13 cellular contexts compared by ENCODE assay signal in genomic region chr14:98580131-98580678, GRCh38.
DNase-seq lines count a peak whose midpoint lies in the region; ATAC-seq and TF ChIP-seq lines count a peak whose summit lies in the region.
"Had no signal": no experiment of that assay in that cellular context is flagged by ENCODE, and none has a peak within 500 bp of the region (broad histone marks: within the 10 kb centered on the region; RNA-seq: fewer than 3 reads in every experiment).

No MANE protein-coding gene starts in this region.

- no peak overlapping the region for H3K4me2 ChIP-seq in SK-N-SH
- no peak overlapping the region for H3K4me2 ChIP-seq in MM.1S (ENCODE audit: low read depth, low read length)

- no peak overlapping the region for H3K4me3 Mint-ChIP-seq in activated T-helper 1 cell treated with anti-CD3 and anti-CD28 coated beads, Interleukin-12 subunit alpha, Interleukin-12 subunit beta, Interleukin-2, Interleukin-4 antibody, amounts not matched to agents 30 ng/mL and 10 ng/mL and 1 ng/mL, durations not matched to agents 14 hours and 24 hours and 36 hours
- H3K4me3 Mint-ChIP-seq: nephron had no signal

- no peaks in the 10 kb centered on the region for H4K20me1 ChIP-seq in SK-N-SH (ENCODE audit: insufficient read depth)
- H4K20me1 ChIP-seq in MM.1S (ENCODE audit: insufficient read depth, low read length) = no peaks in the 10 kb centered on the region

- H3K4me1 ChIP-seq in SK-N-SH (ENCODE audit: control insufficient read depth in 1 of 2, insufficient read depth in 2 of 2, low read depth in 1 of 2, low read length in 1 of 2) (no peaks in the 10 kb centered on the region), MM.1S (ENCODE audit: low read length) (no peaks in the 10 kb centered on the region), gastroesophageal sphincter (no peaks in the 10 kb centered on the region)

- POLR2A ChIA-PET in SK-N-SH (lab: Yijun Ruan, JAX) = no interaction called here

- H3K36me3 Mint-ChIP-seq in activated T-helper 1 cell treated with anti-CD3 and anti-CD28 coated beads, Interleukin-12 subunit alpha, Interleukin-12 subunit beta, Interleukin-2, Interleukin-4 antibody, amounts not matched to agents 30 ng/mL and 10 ng/mL and 1 ng/mL, durations not matched to agents 14 hours and 24 hours and 36 hours (ENCODE audit: low read depth) = no peaks in the 10 kb centered on the region

- H3K27ac ChIP-seq in SK-N-SH (ENCODE audit: low read depth in 2 of 2, low read length in 1 of 2) (no peak overlapping the region), MM.1S (ENCODE audit: low read length) (no peak overlapping the region), gastroesophageal sphincter (no peak overlapping the region)
- H3K27ac ChIP-seq: skin epidermis had no signal

- H3K4me3 ChIP-seq in SK-N-SH (ENCODE audit: low read depth in 2 of 2, low read length in 1 of 2) = no peak overlapping the region
- H3K4me3 ChIP-seq in MM.1S (ENCODE audit: low read length) = no peak overlapping the region
- no peak overlapping the region for H3K4me3 ChIP-seq in gastroesophageal sphincter
- H3K4me3 ChIP-seq: skin epidermis had no signal

- H3K79me2 ChIP-seq in SK-N-SH (ENCODE audit: insufficient read depth) (no peaks in the 10 kb centered on the region), MM.1S (ENCODE audit: low read length) (no peaks in the 10 kb centered on the region)

- no peaks in the 10 kb centered on the region for H3K36me3 ChIP-seq in SK-N-SH (replicated peaks in 1 of 2; ENCODE audit: control insufficient read depth in 1 of 2, insufficient read depth in 2 of 2, low read length in 1 of 2)
- no peaks in the 10 kb centered on the region for H3K36me3 ChIP-seq in MM.1S (replicated peaks; ENCODE audit: insufficient read depth, low read length)
- H3K36me3 ChIP-seq in gastroesophageal sphincter = no peaks in the 10 kb centered on the region

- H3K9me3 Mint-ChIP-seq in activated T-helper 1 cell treated with anti-CD3 and anti-CD28 coated beads, Interleukin-12 subunit alpha, Interleukin-12 subunit beta, Interleukin-2, Interleukin-4 antibody, amounts not matched to agents 30 ng/mL and 10 ng/mL and 1 ng/mL, durations not matched to agents 14 hours and 24 hours and 36 hours = no peaks in the 10 kb centered on the region

- H3F3A ChIP-seq in SK-N-SH (replicated peaks; ENCODE audit: insufficient read depth) (no peaks in the 10 kb centered on the region), MM.1S (ENCODE audit: insufficient read depth, low read length) (no peaks in the 10 kb centered on the region)

- H3K9me3 ChIP-seq in SK-N-SH (no peaks in the 10 kb centered on the region), MM.1S (replicated peaks; ENCODE audit: insufficient read depth, low read length) (no peaks in the 10 kb centered on the region), gastroesophageal sphincter (no peaks in the 10 kb centered on the region)

- TF ChIP-seq EP300 in SK-N-SH (IDR thresholded peaks at IDR 0.05; ENCODE audit: borderline replicate concordance in 1 of 2, low read depth in 1 of 2, low read length in 1 of 2) (no peak), gastroesophageal sphincter (IDR thresholded peaks at IDR 0.05) (no peak)

- no peak for TF ChIP-seq POLR2A in gastroesophageal sphincter (IDR thresholded peaks at IDR 0.05)

- H3K9ac ChIP-seq in SK-N-SH (no peak overlapping the region), MM.1S (ENCODE audit: low read length) (no peak overlapping the region)

- CTCF ChIA-PET in SK-N-SH (lab: Yijun Ruan, JAX) = no interaction called here

- WGBS in SK-N-SH (ENCODE audit: low lambda C conversion rate) = 0% methylated on average over 3 of the region's 3 CpGs
- WGBS in gastroesophageal sphincter (ENCODE audit: low coverage in 1 of 2), 2 donors = 6 to 8% methylated on average over 3 of the region's 3 CpGs

- H3K27me3 Mint-ChIP-seq in activated T-helper 1 cell treated with anti-CD3 and anti-CD28 coated beads, Interleukin-12 subunit alpha, Interleukin-12 subunit beta, Interleukin-2, Interleukin-4 antibody, amounts not matched to agents 30 ng/mL and 10 ng/mL and 1 ng/mL, durations not matched to agents 14 hours and 24 hours and 36 hours (ENCODE audit: insufficient read depth) = peaks cover 2% of the 10 kb centered on the region

- H3K9me2 ChIP-seq in SK-N-SH (no peaks in the 10 kb centered on the region), MM.1S (replicated peaks; ENCODE audit: insufficient read depth, low read length) (no peaks in the 10 kb centered on the region)

- H2AFZ ChIP-seq in SK-N-SH (ENCODE audit: low read depth) (no peak overlapping the region), MM.1S (ENCODE audit: low read length) (no peak overlapping the region)

- intact Hi-C loops in activated T-helper 1 cell treated with anti-CD3 and anti-CD28 coated beads, Interleukin-12 subunit alpha, Interleukin-12 subunit beta, Interleukin-2, Interleukin-4 antibody, amounts not matched to agents 30 ng/mL and 10 ng/mL and 1 ng/mL, durations not matched to agents 14 hours and 24 hours and 36 hours (cut with micrococcal nuclease) = no loop called here

- H3K27me3 ChIP-seq in SK-N-SH (ENCODE audit: insufficient read depth) (no peaks in the 10 kb centered on the region), MM.1S (replicated peaks; ENCODE audit: insufficient read depth, low read length) (no peaks in the 10 kb centered on the region), gastroesophageal sphincter (peaks cover 6% of the 10 kb centered on the region)

- no peaks in the 10 kb centered on the region for H3K4me1 Mint-ChIP-seq in activated T-helper 1 cell treated with anti-CD3 and anti-CD28 coated beads, Interleukin-12 subunit alpha, Interleukin-12 subunit beta, Interleukin-2, Interleukin-4 antibody, amounts not matched to agents 30 ng/mL and 10 ng/mL and 1 ng/mL, durations not matched to agents 14 hours and 24 hours and 36 hours (ENCODE audit: low read depth)

- ATAC-seq in SK-N-SH treated with all-trans-retinoic acid at 6 μM for 48 hours (no peak), GM18909 (IDR thresholded peaks at IDR 0.05; ENCODE audit: poor library complexity, unreplicated experiment) (no peak), gastroesophageal sphincter (no peak)

- DNase-seq in SK-N-SH (no peak), MM.1S (peak; percentile 7), left kidney (ENCODE audit: low read depth, low spot score) (peak; percentile 86), 8988T (no peak)
- DNase-seq in activated T-helper 1 cell treated with anti-CD3 and anti-CD28 coated beads, Interleukin-12 subunit alpha, Interleukin-12 subunit beta, Interleukin-2, Interleukin-4 antibody, amounts not matched to agents 30 ng/mL and 10 ng/mL and 1 ng/mL, durations not matched to agents 14 hours and 24 hours and 36 hours (ENCODE audit: low spot score) = peak; percentile 6
- DNase-seq: EL, NCI-H2227 treated with DMSO at 0.1 percent for 48 hours, Right ventricle myocardium superior had no signal

- no peak for TF ChIP-seq RAD21 in SK-N-SH (IDR thresholded peaks at IDR 0.05; ENCODE audit: low read length)

- no peak overlapping the region for H3K27ac Mint-ChIP-seq in activated T-helper 1 cell treated with anti-CD3 and anti-CD28 coated beads, Interleukin-12 subunit alpha, Interleukin-12 subunit beta, Interleukin-2, Interleukin-4 antibody, amounts not matched to agents 30 ng/mL and 10 ng/mL and 1 ng/mL, durations not matched to agents 14 hours and 24 hours and 36 hours
- H3K27ac Mint-ChIP-seq: nephron had no signal

- no peak for TF ChIP-seq CTCF in SK-N-SH (IDR thresholded peaks at IDR 0.05)
- TF ChIP-seq CTCF in MM.1S (IDR thresholded peaks at IDR 0.05; ENCODE audit: low read length) = no peak
- TF ChIP-seq CTCF in gastroesophageal sphincter (IDR thresholded peaks at IDR 0.05) = no peak

TF ChIP-seq in SK-N-SH, 30 proteins besides CTCF, POLR2A, EP300 and RAD21 (continues in another document):
- TF ChIP-seq PBX3 (IDR thresholded peaks at IDR 0.05) = no peak
- TF ChIP-seq FOXM1 (IDR thresholded peaks at IDR 0.05; ENCODE audit: low read depth) = no peak

TF ChIP-seq in SK-N-SH treated with all-trans-retinoic acid at 6 μM for 48 hours, 23 proteins besides CTCF, POLR2A, EP300 and RAD21:
- TF ChIP-seq ZNF8 (CRISPR knock-in tag; IDR thresholded peaks at IDR 0.05) = no peak
- TF ChIP-seq ARNTL (CRISPR knock-in tag; IDR thresholded peaks at IDR 0.05; ENCODE audit: borderline replicate concordance, low read depth) = no peak
- no peak for TF ChIP-seq PATZ1 (CRISPR knock-in tag; IDR thresholded peaks at IDR 0.05; ENCODE audit: borderline replicate concordance)
- no peak for TF ChIP-seq CSDC2 (CRISPR knock-in tag; IDR thresholded peaks at IDR 0.05)
- no peak for TF ChIP-seq ZNF565 (CRISPR knock-in tag; conservative IDR thresholded peaks at IDR 0.05; ENCODE audit: low read depth)
- no peak for TF ChIP-seq TOX (CRISPR knock-in tag; IDR thresholded peaks at IDR 0.05; ENCODE audit: borderline replicate concordance)
- TF ChIP-seq GLIS3 (CRISPR knock-in tag; IDR thresholded peaks at IDR 0.05) = no peak
- no peak for TF ChIP-seq PPARA (CRISPR knock-in tag; IDR thresholded peaks at IDR 0.05; ENCODE audit: borderline replicate concordance)
- no peak for TF ChIP-seq RARB (CRISPR knock-in tag; IDR thresholded peaks at IDR 0.05)

Comparison
In these comparisons a context has a peak if more than half of its experiments do, and no peak if none do; other contexts are left out.
1. DNase-seq: peak in MM.1S (single experiment), activated T-helper 1 cell treated with anti-CD3 and anti-CD28 coated beads, Interleukin-12 subunit alpha, Interleukin-12 subunit beta, Interleukin-2, Interleukin-4 antibody, amounts not matched to agents 30 ng/mL and 10 ng/mL and 1 ng/mL, durations not matched to agents 14 hours and 24 hours and 36 hours (single experiment) and left kidney (single experiment); none in SK-N-SH (single experiment) and 8988T (single experiment).